ENCODE assay signal across 8 cellular contexts in the genomic region with DNA sequence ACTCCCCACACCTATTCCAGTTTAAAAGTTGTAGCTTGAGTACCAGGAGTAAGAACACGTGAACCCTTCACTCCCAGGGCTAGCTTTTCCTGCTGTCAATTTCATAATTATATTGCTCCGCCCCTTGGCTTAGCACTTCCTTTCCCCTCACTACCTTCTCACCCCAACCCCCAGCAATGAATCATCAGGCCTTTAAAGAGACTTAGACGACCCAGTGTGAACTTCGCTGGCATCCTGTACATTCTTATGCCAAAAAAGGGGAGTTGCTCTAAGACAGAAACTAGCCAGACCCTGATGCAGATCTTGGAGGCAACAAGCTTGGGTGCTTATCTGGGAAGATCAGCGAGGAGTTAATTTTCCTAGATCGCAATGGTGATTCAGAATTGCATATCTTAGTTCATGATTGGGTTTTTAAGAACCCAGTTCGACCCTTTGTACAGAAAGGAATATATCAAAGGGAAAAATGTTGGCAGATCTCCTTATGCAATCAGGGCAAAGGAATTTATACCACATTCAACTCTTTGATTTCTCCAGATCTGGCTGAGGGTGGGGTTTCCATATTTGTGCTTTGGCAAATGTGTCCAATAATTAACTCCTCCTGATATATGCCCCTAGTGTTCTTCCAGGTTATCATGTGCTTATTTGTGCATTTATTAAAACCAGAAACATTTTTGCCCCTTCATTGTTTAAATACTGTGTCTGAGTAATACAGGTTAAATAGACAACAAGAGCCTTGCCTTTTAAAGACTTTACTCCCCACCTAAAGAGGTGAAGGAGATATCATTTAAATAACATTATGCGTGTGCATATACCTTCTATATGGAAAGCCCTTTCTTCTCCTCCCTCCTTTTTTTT. TPM values are rescaled to one million over a fixed set of nuclear protein-coding genes. Genes with fewer than 3 reads are reported as not detected.
A peak's percentile ranks its signal among the peaks of the same experiment; 100 is the strongest.
DNase-seq lines count a peak whose midpoint lies in the region; ATAC-seq and FAIRE-seq lines count a peak whose summit lies in the region.

No MANE protein-coding gene starts in this region.

- WGBS in GM23248 (ENCODE audit: low coverage in 1 of 2, low lambda C conversion rate in 2 of 2, missing lambda C conversion rate in 2 of 2), 2 experiments = 3% methylated on average over 8 of the region's 8 CpGs

- H3K79me2 ChIP-seq in GM23248 (ENCODE audit: insufficient read depth) = no peaks in the 10 kb centered on the region

- H3K27ac ChIP-seq in GM23248 = peak overlapping the region; percentile 91

- H3K4me1 Mint-ChIP-seq in activated T-helper 17 cell treated with anti-CD3 and anti-CD28 coated beads, Interleukin-2, amount 50 U/mL, for 72 hours = peaks cover 46% of the 10 kb centered on the region

- no peaks in the 10 kb centered on the region for H4K20me1 ChIP-seq in GM23248 (ENCODE audit: insufficient read depth)

- in situ Hi-C loops in GM23248 (cut with MboI) = loop anchor here (5.0 to 10.0 kb wide), 3 partner anchors 255 to 435 kb away; no protein-coding TSS in a partner anchor

- no peaks in the 10 kb centered on the region for H3K9me2 ChIP-seq in GM23248 (ENCODE audit: insufficient read depth)

- H3K36me3 Mint-ChIP-seq in activated T-helper 17 cell treated with anti-CD3 and anti-CD28 coated beads, Interleukin-2, amount 50 U/mL, for 72 hours (ENCODE audit: low read depth) = peaks cover 5% of the 10 kb centered on the region

- peaks cover 64% of the 10 kb centered on the region for H3F3A ChIP-seq in GM23248 (ENCODE audit: insufficient read depth)

- ATAC-seq in activated T-helper 17 cell treated with anti-CD3 and anti-CD28 coated beads, Interleukin-2, amount 50 U/mL, for 72 hours (replicated peaks) = peak; percentile 41
- ATAC-seq in left cardiac atrium (peak; percentile 81 to 89), GM18498 (IDR thresholded peaks at IDR 0.05; ENCODE audit: unreplicated experiment) (no peak)

- no peak overlapping the region for H2AFZ ChIP-seq in GM23248

- H3K27ac Mint-ChIP-seq in activated T-helper 17 cell treated with anti-CD3 and anti-CD28 coated beads, Interleukin-2, amount 50 U/mL, for 72 hours = no peak overlapping the region

- no peaks in the 10 kb centered on the region for H3K27me3 Mint-ChIP-seq in activated T-helper 17 cell treated with anti-CD3 and anti-CD28 coated beads, Interleukin-2, amount 50 U/mL, for 72 hours

- peaks cover 62% of the 10 kb centered on the region for H3K4me1 ChIP-seq in GM23248 (ENCODE audit: insufficient read depth)

- DNase-seq in GM23248 = peak; percentile 92
- peak; percentile 93 for DNase-seq in RCC 7860 (ENCODE audit: low spot score)
- peak; percentile 56 for DNase-seq in left cardiac atrium
- peak; percentile 52 to 72 for DNase-seq in stimulated activated CD4-positive, alpha-beta T cell treated with anti-CD3 and anti-CD28 coated beads, Interleukin-2, amount 100 ng/mL, for 24 hours
- DNase-seq in ecto neural progenitor cell (ENCODE audit: low spot score) = no peak
- no peak for DNase-seq in occipital lobe (lab: John Stamatoyannopoulos, UW)

- H3K27me3 ChIP-seq in GM23248 (replicated peaks; ENCODE audit: insufficient read depth) = no peaks in the 10 kb centered on the region

- intact Hi-C loops in left cardiac atrium (cut with DNase I) = loop anchor here (5.0 to 10.0 kb wide), 3 partner anchors 198 to 435 kb away; no protein-coding TSS in a partner anchor

- H3K4me3 Mint-ChIP-seq in activated T-helper 17 cell treated with anti-CD3 and anti-CD28 coated beads, Interleukin-2, amount 50 U/mL, for 72 hours = peak overlapping the region; percentile 16

- H3K9me3 ChIP-seq in GM23248 (ENCODE audit: low read depth) = no peaks in the 10 kb centered on the region

- no peaks in the 10 kb centered on the region for H3K9me3 Mint-ChIP-seq in activated T-helper 17 cell treated with anti-CD3 and anti-CD28 coated beads, Interleukin-2, amount 50 U/mL, for 72 hours

- H3K4me2 ChIP-seq in GM23248 (ENCODE audit: unreplicated experiment) = peak overlapping the region; percentile 71

- H3K9ac ChIP-seq in GM23248 = peak overlapping the region; percentile 47

- peak overlapping the region; percentile 45 for H3K4me3 ChIP-seq in GM23248

- H3K36me3 ChIP-seq in GM23248 (ENCODE audit: low read depth) = no peaks in the 10 kb centered on the region

- FAIRE-seq in RCC 7860 (lab: Jason Lieb, UNC) = peak; percentile 85

RNA-seq across cellular contexts. Expression of a gene that starts 8.1 kb away (rescaled TPM):
- 20.1 and 42.2 TPM in 2 replicates for total RNA-seq in GM23248 (2014; rRNA removed; shearing (Covaris generic))
- polyA plus RNA-seq in GM23248 (2016; fragmentation: Nextera tagmentation; extraction: Ambion mirVana) = 14.2 and 15.7 TPM in 2 replicates
- total RNA-seq in activated T-helper 17 cell treated with anti-CD3 and anti-CD28 coated beads, Interleukin-2, amount 50 U/mL, for 72 hours = 100 to 1,000 TPM in 1 of 2 donors, 10 to 100 TPM in 1; 41.0 to 115 TPM
- total RNA-seq in left cardiac atrium = 10 to 100 TPM; 34.6 to 36.7 TPM
- total RNA-seq in occipital lobe = 102 TPM

Comparison
In these comparisons a context has a peak if more than half of its experiments do, and no peak if none do; other contexts are left out.
1. DNase-seq: peak in GM23248 (single experiment), RCC 7860 (single experiment), left cardiac atrium (single experiment) and stimulated activated CD4-positive, alpha-beta T cell treated with anti-CD3 and anti-CD28 coated beads, Interleukin-2, amount 100 ng/mL, for 24 hours (2 of 2); none in ecto neural progenitor cell (single experiment) and occipital lobe (single experiment).